23 cellular contexts compared by ENCODE assay signal in the genomic region with DNA sequence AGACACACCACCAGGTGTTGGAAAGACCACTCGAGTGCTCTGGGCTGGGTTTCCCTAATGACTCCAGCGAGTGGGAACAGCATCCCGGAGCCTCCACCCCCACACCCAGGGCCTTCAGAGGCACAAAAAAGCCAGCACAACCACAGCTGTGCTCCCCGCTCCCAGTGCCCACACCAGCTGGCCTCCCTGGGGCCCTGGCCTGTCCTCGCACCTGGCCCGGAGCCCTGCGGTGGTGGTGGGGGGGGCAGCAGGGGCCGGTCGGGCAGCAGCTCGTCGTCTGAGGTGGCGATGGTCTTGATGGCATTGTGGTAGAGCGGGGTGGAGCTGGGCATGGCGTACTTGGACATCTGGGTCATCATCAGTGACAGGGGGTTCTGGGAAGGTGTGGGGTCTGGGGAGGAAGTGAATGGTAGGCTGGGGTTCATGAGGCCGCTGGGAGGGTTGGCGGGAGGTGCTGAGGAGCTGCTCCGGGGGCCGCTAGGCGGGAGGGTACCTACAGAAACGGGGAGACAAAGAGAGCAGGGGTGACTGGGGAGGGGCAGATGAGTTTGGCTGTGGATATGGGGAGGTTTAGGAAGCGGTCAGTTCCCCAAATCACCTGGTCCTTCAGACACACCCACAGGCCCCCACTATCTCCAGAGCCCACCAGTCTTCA. TPM values are rescaled to one million over a fixed set of nuclear protein-coding genes. Genes with fewer than 3 reads are reported as not detected.
DNase-seq lines count a peak whose midpoint lies in the region; ATAC-seq and TF ChIP-seq lines count a peak whose summit lies in the region.
"Had no signal": no experiment of that assay in that cellular context is flagged by ENCODE, and none has a peak within 500 bp of the region (broad histone marks: within the 10 kb centered on the region; RNA-seq: fewer than 3 reads in every experiment).

No MANE protein-coding gene starts in this region.

- no peaks in the 10 kb centered on the region for H3K27me3 Mint-ChIP-seq in CD8-positive, alpha-beta T cell (ENCODE audit: low read depth)
- H3K27me3 Mint-ChIP-seq in activated naive CD8-positive, alpha-beta T cell treated with anti-CD3 and anti-CD28 coated beads for 36 hours, result no peaks in the 10 kb centered on the region
- H3K27me3 Mint-ChIP-seq: activated CD4-positive, alpha-beta memory T cell treated with anti-CD3 and anti-CD28 coated beads for 36 hours; memory B cell had no signal

- H3K4me3 Mint-ChIP-seq in CD8-positive, alpha-beta T cell, result no peak overlapping the region
- no peak overlapping the region for H3K4me3 Mint-ChIP-seq in activated naive CD8-positive, alpha-beta T cell treated with anti-CD3 and anti-CD28 coated beads for 36 hours
- H3K4me3 Mint-ChIP-seq: activated CD4-positive, alpha-beta memory T cell treated with anti-CD3 and anti-CD28 coated beads for 36 hours; memory B cell; nephron had no signal

- no peak for TF ChIP-seq CTCF in BE2C (IDR thresholded peaks at IDR 0.05; ENCODE audit: low read depth, low read length)
- no peak for TF ChIP-seq CTCF in CD8-positive, alpha-beta T cell (IDR thresholded peaks at IDR 0.05)

- H3K36me3 Mint-ChIP-seq in CD8-positive, alpha-beta T cell, result peaks cover 74% of the 10 kb centered on the region
- H3K36me3 Mint-ChIP-seq in activated naive CD8-positive, alpha-beta T cell treated with anti-CD3 and anti-CD28 coated beads for 36 hours, result peaks cover 14% of the 10 kb centered on the region

- H2BK15ac ChIP-seq in neuronal stem cell (ENCODE audit: low read length), result no peak overlapping the region

- no peak overlapping the region for H2BK120ac ChIP-seq in neuronal stem cell (ENCODE audit: low read depth, low read length)

- no peak overlapping the region for H3K27ac ChIP-seq in CD8-positive, alpha-beta T cell (ENCODE audit: low read depth, low read length)
- H3K27ac ChIP-seq in neuronal stem cell (replicated peaks; ENCODE audit: low read length), result no peak overlapping the region
- H3K27ac ChIP-seq: epithelial cell of prostate, foreskin keratinocyte, prostate gland, suprapubic skin had no signal

- no peaks in the 10 kb centered on the region for H3K4me1 ChIP-seq in BE2C
- H3K4me1 ChIP-seq in CD8-positive, alpha-beta T cell (ENCODE audit: insufficient read depth, low read length), result peaks cover 44% of the 10 kb centered on the region
- H3K4me1 ChIP-seq in neuronal stem cell (ENCODE audit: control insufficient read depth in 2 of 2, insufficient read depth in 1 of 2, low read depth in 1 of 2, low read length in 2 of 2), result peaks cover 0 to 4% of the 10 kb centered on the region in 2 donors
- H3K4me1 ChIP-seq: breast epithelium, foreskin keratinocyte, suprapubic skin had no signal

- DNase-seq in BE2C (peak; percentile 9), neuronal stem cell (ENCODE audit: low spot score) (no peak), ureter (ENCODE audit: low spot score) (no peak), hippocampal formation (lab: John Stamatoyannopoulos, UW) (no peak)
- peak in 2 of 7 experiments; percentile 4 to 20 for DNase-seq in CD8-positive, alpha-beta T cell
- DNase-seq in activated naive CD8-positive, alpha-beta T cell treated with anti-CD3 and anti-CD28 coated beads for 36 hours, result no peak
- DNase-seq: activated CD4-positive, alpha-beta memory T cell treated with anti-CD3 and anti-CD28 coated beads for 36 hours; activated T-cell treated with anti-CD3 and anti-CD28 coated beads, Interleukin-2, amount 50 U/mL, for 48 hours; foreskin keratinocyte; NCI-H1417 treated with DMSO at 0.1 percent for 48 hours; SIG-M5; stimulated activated CD4-positive, alpha-beta T cell treated with anti-CD3 and anti-CD28 coated beads, Interleukin-4, amount 100 ng/mL, for 24 hours; T-helper 1 cell had no signal

- no peak overlapping the region for H3K4me3 ChIP-seq in BE2C (ENCODE audit: low read depth, low read length)
- no peak overlapping the region for H3K4me3 ChIP-seq in CD8-positive, alpha-beta T cell (ENCODE audit: low read depth, low read length)
- no peak overlapping the region for H3K4me3 ChIP-seq in neuronal stem cell (ENCODE audit: low read length in 2 of 2)
- H3K4me3 ChIP-seq: breast epithelium, prostate gland, smooth muscle cell, suprapubic skin had no signal

- intact Hi-C loops in CD8-positive, alpha-beta T cell (cut with DNase I, micrococcal nuclease), result loop anchor here in 1 of 2 experiments (5.0 kb wide), 1 partner anchor 38 kb away; no protein-coding TSS in a partner anchor

- peak overlapping the region; percentile 45 for H3K27ac Mint-ChIP-seq in CD8-positive, alpha-beta T cell
- peak overlapping the region; percentile 59 for H3K27ac Mint-ChIP-seq in activated naive CD8-positive, alpha-beta T cell treated with anti-CD3 and anti-CD28 coated beads for 36 hours
- H3K27ac Mint-ChIP-seq: activated CD4-positive, alpha-beta memory T cell treated with anti-CD3 and anti-CD28 coated beads for 36 hours; memory B cell; nephron had no signal

- no peak overlapping the region for H2BK12ac ChIP-seq in neuronal stem cell (ENCODE audit: low read length)

- H3K23ac ChIP-seq in neuronal stem cell (ENCODE audit: low read depth, low read length, poor library complexity), result no peak overlapping the region

- H2BK5ac ChIP-seq in neuronal stem cell (ENCODE audit: low read length), result peak overlapping the region; percentile 35

- POLR2A ChIA-PET in CD8-positive, alpha-beta T cell (lab: Charles Lee), result interaction anchor here (0.8 to 6.6 kb wide), 4 partner anchors 9 to 111 kb away, joined by 3 to 182 read pairs (median 4); partner anchors contain the start of genes BCL9L and DDX6

- ATAC-seq in CD8-positive, alpha-beta T cell, result no peak
- ATAC-seq in GM18907 (IDR thresholded peaks at IDR 0.05; ENCODE audit: unreplicated experiment), result no peak
- ATAC-seq: foreskin keratinocyte had no signal

- no peak overlapping the region for H3K14ac ChIP-seq in neuronal stem cell (ENCODE audit: low read length)

- H4K91ac ChIP-seq in neuronal stem cell (ENCODE audit: low read depth, low read length, poor library complexity), result no peak overlapping the region

- no peak overlapping the region for H2AK5ac ChIP-seq in neuronal stem cell (ENCODE audit: low read depth, low read length)

- no peak overlapping the region for H2AFZ ChIP-seq in neuronal stem cell (ENCODE audit: low read length)

- no peaks in the 10 kb centered on the region for H3K27me3 ChIP-seq in BE2C
- no peaks in the 10 kb centered on the region for H3K27me3 ChIP-seq in CD8-positive, alpha-beta T cell (ENCODE audit: insufficient read depth, low read length)
- H3K27me3 ChIP-seq in neuronal stem cell (ENCODE audit: control insufficient read depth in 3 of 3, insufficient read depth in 3 of 3, low read depth in 1 of 3, low read length in 3 of 3), result peaks cover 0 to 1% (median 0%) of the 10 kb centered on the region in 3 experiments
- H3K27me3 ChIP-seq: breast epithelium, foreskin keratinocyte, suprapubic skin had no signal

- no peak overlapping the region for H3K9ac ChIP-seq in neuronal stem cell (ENCODE audit: low read depth, low read length, poor library complexity)

- peaks cover 30% of the 10 kb centered on the region for H3K36me3 ChIP-seq in BE2C
- H3K36me3 ChIP-seq in CD8-positive, alpha-beta T cell (ENCODE audit: insufficient read depth, low read length), result peaks cover 50% of the 10 kb centered on the region
- H3K36me3 ChIP-seq in neuronal stem cell (replicated peaks in 1 of 2; ENCODE audit: control insufficient read depth in 2 of 2, insufficient read depth in 2 of 2, low read length in 2 of 2), result peaks cover 38 to 44% of the 10 kb centered on the region in 2 donors

- no peak overlapping the region for H3K4me2 ChIP-seq in neuronal stem cell (ENCODE audit: insufficient read depth, low read length, poor library complexity, severe bottlenecking)
- H3K4me2 ChIP-seq: smooth muscle cell had no signal

- no peak overlapping the region for H3K18ac ChIP-seq in neuronal stem cell (ENCODE audit: low read length)

- no peak overlapping the region for H3K4ac ChIP-seq in neuronal stem cell (ENCODE audit: low read length)

- peaks cover 3% of the 10 kb centered on the region for H3K79me1 ChIP-seq in neuronal stem cell (ENCODE audit: low read depth, low read length)

- H3K9me3 Mint-ChIP-seq in CD8-positive, alpha-beta T cell, result no peaks in the 10 kb centered on the region
- no peaks in the 10 kb centered on the region for H3K9me3 Mint-ChIP-seq in activated naive CD8-positive, alpha-beta T cell treated with anti-CD3 and anti-CD28 coated beads for 36 hours
- H3K9me3 Mint-ChIP-seq: activated CD4-positive, alpha-beta memory T cell treated with anti-CD3 and anti-CD28 coated beads for 36 hours; memory B cell; nephron had no signal

- WGBS in neuronal stem cell (ENCODE audit: extremely low coverage in 2 of 2, insufficient read length in 2 of 2, insufficient replicate concordance in 1 of 2), 2 donors, result no CpG with 5 or more reads among the region's 21 CpGs

- no peak overlapping the region for H4K8ac ChIP-seq in neuronal stem cell (ENCODE audit: low read depth, low read length)

- H3K4me1 Mint-ChIP-seq in CD8-positive, alpha-beta T cell (ENCODE audit: low read depth), result peaks cover 59% of the 10 kb centered on the region
- H3K4me1 Mint-ChIP-seq in activated naive CD8-positive, alpha-beta T cell treated with anti-CD3 and anti-CD28 coated beads for 36 hours, result peaks cover 31% of the 10 kb centered on the region

- no peaks in the 10 kb centered on the region for H3K9me3 ChIP-seq in BE2C
- H3K9me3 ChIP-seq in CD8-positive, alpha-beta T cell (ENCODE audit: low read length), result no peaks in the 10 kb centered on the region
- no peaks in the 10 kb centered on the region for H3K9me3 ChIP-seq in neuronal stem cell (replicated peaks in 1 of 2; ENCODE audit: control insufficient read depth in 2 of 2, insufficient read depth in 1 of 2, low read depth in 1 of 2, low read length in 2 of 2)
- H3K9me3 ChIP-seq: breast epithelium, prostate gland, suprapubic skin had no signal

- CTCF ChIA-PET in CD8-positive, alpha-beta T cell (lab: Charles Lee), result interaction anchor here (1.6 to 4.2 kb wide), 2 partner anchors 110 to 210 kb away, joined by 5 to 13 read pairs; partner anchors contain the start of gene DDX6

RNA-seq across cellular contexts. Expression of gene CXCR5, which starts 16.1 kb away (rescaled TPM):
- polyA plus RNA-seq in BE2C (2012; ENCODE audit: insufficient read depth, insufficient read length, low read depth), result not detected
- 1 to 10 TPM; 7.6 to 8.0 TPM for total RNA-seq in CD8-positive, alpha-beta T cell
- 1 to 10 TPM; 1.5 to 1.6 TPM for total RNA-seq in activated naive CD8-positive, alpha-beta T cell treated with anti-CD3 and anti-CD28 coated beads for 36 hours
- polyA plus RNA-seq in neuronal stem cell (2013, experiment 1 of 2), result not detected
- polyA plus RNA-seq in neuronal stem cell (2013, experiment 2 of 2), result not detected
- not detected for total RNA-seq in ureter
- total RNA-seq: breast epithelium, dermis microvascular lymphatic vessel endothelial cell, foreskin keratinocyte, H4, smooth muscle cell, suprapubic skin had no signal
- polyA plus RNA-seq: foreskin keratinocyte, smooth muscle cell had no signal

RNA-seq across cellular contexts. Expression of gene BCL9L, which starts 25.9 kb away (rescaled TPM):
- 104 TPM for polyA plus RNA-seq in BE2C (2012; ENCODE audit: insufficient read depth, insufficient read length, low read depth)
- 100 to 1,000 TPM; 437 to 439 TPM for total RNA-seq in CD8-positive, alpha-beta T cell
- 10 to 100 TPM; 34.9 to 38.8 TPM for total RNA-seq in activated naive CD8-positive, alpha-beta T cell treated with anti-CD3 and anti-CD28 coated beads for 36 hours
- polyA plus RNA-seq in neuronal stem cell (2013, experiment 1 of 2), result 32.8 TPM
- 34.6 TPM for polyA plus RNA-seq in neuronal stem cell (2013, experiment 2 of 2)
- total RNA-seq in ureter, result 87.8 TPM

RNA-seq across cellular contexts. Expression of gene UPK2, which starts 56.3 kb away (rescaled TPM):
- polyA plus RNA-seq in BE2C (2012; ENCODE audit: insufficient read depth, insufficient read length, low read depth), result 0.94 TPM
- not detected for total RNA-seq in CD8-positive, alpha-beta T cell
- total RNA-seq in activated naive CD8-positive, alpha-beta T cell treated with anti-CD3 and anti-CD28 coated beads for 36 hours, result under 1 TPM; 0.48 to 0.49 TPM
- 0.50 TPM for polyA plus RNA-seq in neuronal stem cell (2013, experiment 1 of 2)
- polyA plus RNA-seq in neuronal stem cell (2013, experiment 2 of 2), result 0.47 TPM
- total RNA-seq in ureter, result 240 TPM
- total RNA-seq: activated CD4-positive, alpha-beta memory T cell treated with anti-CD3 and anti-CD28 coated beads for 36 hours; breast epithelium; dermis microvascular lymphatic vessel endothelial cell; H4; prostate gland; smooth muscle cell; suprapubic skin had no signal

Comparison
In these comparisons a context has a peak if more than half of its experiments do, and no peak if none do; other contexts are left out.
1. RNA of gene UPK2, which starts 56.3 kb away (total RNA-seq): 240 TPM in ureter (single experiment); 0.48 to 0.49 TPM in activated naive CD8-positive, alpha-beta T cell treated with anti-CD3 and anti-CD28 coated beads for 36 hours and not detected in CD8-positive, alpha-beta T cell; every median in the first group is over 100 times any median in the second.